In genomic region chr5:176620333-176620981, GRCh38 we compare ENCODE assay signal across 9 cellular contexts. TPM values are rescaled to one million over a fixed set of nuclear protein-coding genes. Genes with fewer than 3 reads are reported as not detected.
DNase-seq lines count a peak whose midpoint lies in the region; ATAC-seq and TF ChIP-seq lines count a peak whose summit lies in the region.
"Had no signal": no experiment of that assay in that cellular context is flagged by ENCODE, and none has a peak within 500 bp of the region (broad histone marks: within the 10 kb centered on the region; RNA-seq: fewer than 3 reads in every experiment).

No MANE protein-coding gene starts in this region.

- H3K9me3 ChIP-seq in heart right ventricle (no peaks in the 10 kb centered on the region), smooth muscle cell (replicated peaks; ENCODE audit: low read depth) (no peaks in the 10 kb centered on the region)

- H4K20me1 ChIP-seq in smooth muscle cell (ENCODE audit: low read depth) = no peaks in the 10 kb centered on the region

- H3K27ac ChIP-seq in heart right ventricle (no peak overlapping the region), smooth muscle cell (ENCODE audit: low read depth) (no peak overlapping the region)

- H3F3A ChIP-seq in smooth muscle cell (ENCODE audit: low read depth) = no peaks in the 10 kb centered on the region

- H3K4me3 ChIP-seq in WI38 (ENCODE audit: low read depth, low read length) (peak overlapping the region; percentile 21; the same call in 1 of the 2 replicates), heart right ventricle (peak overlapping the region in 1 of 10 donors; percentile 14), smooth muscle cell (no peak overlapping the region)

- H3K27me3 ChIP-seq in heart right ventricle (peaks cover 9 to 97% (median 91%) of the 10 kb centered on the region in 7 donors), smooth muscle cell (ENCODE audit: low read depth) (peaks cover 78% of the 10 kb centered on the region)

- intact Hi-C loops in heart right ventricle (cut with DNase I) = no loop called here

- no peak overlapping the region for H3K27ac Mint-ChIP-seq in activated T-cell treated with anti-CD3 and anti-CD28 coated beads, Interleukin-2, amount 50 U/mL, for 24 hours

- 5 to 6% methylated on average over 32 of the region's 32 CpGs for WGBS in heart right ventricle, 2 donors
- 22% methylated on average over 32 of the region's 32 CpGs for WGBS in smooth muscle cell (ENCODE audit: low lambda C conversion rate)

- H3K4me2 ChIP-seq in smooth muscle cell = peak overlapping the region; percentile 71

- peak in 6 of 8 donors; percentile 13 to 29 (median 22) for ATAC-seq in heart right ventricle
- ATAC-seq in HG03565 (IDR thresholded peaks at IDR 0.05; ENCODE audit: unreplicated experiment) = no peak

- peak overlapping the region; percentile 42 for H3K4me3 Mint-ChIP-seq in activated T-cell treated with anti-CD3 and anti-CD28 coated beads, Interleukin-2, amount 50 U/mL, for 24 hours

- H2AFZ ChIP-seq in smooth muscle cell (ENCODE audit: low read depth) = no peak overlapping the region

- H3K4me1 ChIP-seq in heart right ventricle (peaks cover 0 to 29% (median 23%) of the 10 kb centered on the region in 9 donors), smooth muscle cell (ENCODE audit: low read depth) (peaks cover 6% of the 10 kb centered on the region)

- no peaks in the 10 kb centered on the region for H3K36me3 Mint-ChIP-seq in activated T-cell treated with anti-CD3 and anti-CD28 coated beads, Interleukin-2, amount 50 U/mL, for 24 hours (ENCODE audit: low read depth)

- no peak for TF ChIP-seq CTCF in WI38 (IDR thresholded peaks at IDR 0.05; ENCODE audit: low read depth, low read length)
- no peak for TF ChIP-seq CTCF in heart right ventricle (IDR thresholded peaks at IDR 0.05)
- TF ChIP-seq CTCF in smooth muscle cell (IDR thresholded peaks at IDR 0.05; ENCODE audit: borderline replicate concordance, insufficient read depth, poor library complexity, severe bottlenecking) = no peak
- TF ChIP-seq CTCF in GM10266 (IDR thresholded peaks at IDR 0.05; ENCODE audit: control insufficient read depth, insufficient read depth, low read depth, missing control alignments) = no peak

- H3K9ac ChIP-seq in smooth muscle cell (ENCODE audit: low read depth) = no peak overlapping the region

- H3K27me3 Mint-ChIP-seq in activated T-cell treated with anti-CD3 and anti-CD28 coated beads, Interleukin-2, amount 50 U/mL, for 24 hours = peaks cover 81% of the 10 kb centered on the region

- H3K9me3 Mint-ChIP-seq in activated T-cell treated with anti-CD3 and anti-CD28 coated beads, Interleukin-2, amount 50 U/mL, for 24 hours = no peaks in the 10 kb centered on the region

- peaks cover 18% of the 10 kb centered on the region for H3K4me1 Mint-ChIP-seq in activated T-cell treated with anti-CD3 and anti-CD28 coated beads, Interleukin-2, amount 50 U/mL, for 24 hours (ENCODE audit: low read depth)

- H3K36me3 ChIP-seq in heart right ventricle (no peaks in the 10 kb centered on the region), smooth muscle cell (ENCODE audit: low read depth) (no peaks in the 10 kb centered on the region)

- H3K79me2 ChIP-seq in smooth muscle cell (ENCODE audit: low read depth) = no peaks in the 10 kb centered on the region

- peak; percentile 45 for DNase-seq in activated T-cell treated with anti-CD3 and anti-CD28 coated beads, Interleukin-2, amount 50 U/mL, for 24 hours
- DNase-seq in activated T-cell treated with anti-CD3 and anti-CD28 coated beads, Interleukin-2, amount 50 U/mL, for 48 hours = no peak
- no peak for DNase-seq in heart right ventricle
- no peak for DNase-seq in smooth muscle cell (lab: John Stamatoyannopoulos, UW; ENCODE audit: unreplicated experiment)
- no peak for DNase-seq in GM10266 (ENCODE audit: extremely low spot score)
- DNase-seq in stimulated activated naive CD4-positive, alpha-beta T cell treated with Interleukin-2 at 50 U/mL for 16 hours (lab: John Stamatoyannopoulos, UW) = no peak
- DNase-seq: DND-41 had no signal

RNA-seq across cellular contexts. Expression of gene SNCB, which starts 9.9 kb away (rescaled TPM):
- under 1 TPM in 2 of 10 donors, not detected in 8; 0.35 to 0.39 TPM for total RNA-seq in heart right ventricle
- not detected for polyA plus RNA-seq in heart right ventricle
- 0.45 TPM in 1 of 2 replicates, not detected in the other for total RNA-seq in smooth muscle cell
- polyA plus RNA-seq in smooth muscle cell = 0.55 and 0.71 TPM in 2 replicates

RNA-seq across cellular contexts. Expression of gene EIF4E1B, which starts 10.0 kb away (rescaled TPM):
- total RNA-seq in heart right ventricle = not detected
- polyA plus RNA-seq in heart right ventricle = not detected
- total RNA-seq in smooth muscle cell = not detected in 2 replicates
- not detected in 2 replicates for polyA plus RNA-seq in smooth muscle cell

RNA-seq across cellular contexts. Expression of gene GPRIN1, which starts 10.5 kb away (rescaled TPM):
- total RNA-seq in heart right ventricle (1 to 10 TPM in 1 of 10 donors, under 1 TPM in 9; 0.06 to 1.0 (median 0.38) TPM), smooth muscle cell (0.63 and 3.6 TPM in 2 replicates)
- polyA plus RNA-seq in heart right ventricle (under 1 TPM; 0.22 to 0.26 TPM), smooth muscle cell (2.1 and 5.0 TPM in 2 replicates)

RNA-seq across cellular contexts. Expression of gene TSPAN17, which starts 26.8 kb away (rescaled TPM):
- total RNA-seq in heart right ventricle (10 to 100 TPM; 20.8 to 48.3 (median 27.3) TPM), smooth muscle cell (31.0 and 35.9 TPM in 2 replicates)
- polyA plus RNA-seq in heart right ventricle (10 to 100 TPM; 13.2 to 27.6 TPM), smooth muscle cell (29.7 and 34.4 TPM in 2 replicates)
